8 cellular contexts compared by ENCODE assay signal in genomic region chr3:172522871-172523818, GRCh38. TPM values are rescaled to one million over a fixed set of nuclear protein-coding genes. Genes with fewer than 3 reads are reported as not detected.
DNase-seq lines count a peak whose midpoint lies in the region; ATAC-seq and TF ChIP-seq lines count a peak whose summit lies in the region.

TNFSF10 (minus strand) TSS chr3:172523430; CDS start chr3:172523384, 46 bp downstream.

- peak in 1 of 2 donors; percentile 85 for TF ChIP-seq EP300 in tibial nerve (IDR thresholded peaks at IDR 0.05)

- H3K36me3 ChIP-seq in naive thymus-derived CD4-positive, alpha-beta T cell (ENCODE audit: control insufficient read depth in 2 of 3, insufficient read depth in 3 of 3, low read length in 3 of 3), result no peaks in the 10 kb centered on the region
- H3K36me3 ChIP-seq in tibial nerve, result no peaks in the 10 kb centered on the region

- peak in 1 of 2 donors; percentile 57 for TF ChIP-seq POLR2A in tibial nerve (IDR thresholded peaks at IDR 0.05)

- H3K27ac ChIP-seq in naive thymus-derived CD4-positive, alpha-beta T cell (ENCODE audit: low read depth, low read length), result peak within 1 kb of the TSS; percentile 85
- peak within 1 kb of the TSS; percentile 25 to 85 (median 76) for H3K27ac ChIP-seq in tibial nerve

- H3K27me3 ChIP-seq in naive thymus-derived CD4-positive, alpha-beta T cell (ENCODE audit: control insufficient read depth in 2 of 2, insufficient read depth in 2 of 2, low read length in 2 of 2), result no peaks in the 10 kb centered on the region
- H3K27me3 ChIP-seq in tibial nerve, result no peaks in the 10 kb centered on the region

- peaks cover 48% of the 10 kb centered on the region for H3K4me1 Mint-ChIP-seq in activated CD4-positive, alpha-beta memory T cell treated with anti-CD3 and anti-CD28 coated beads for 36 hours (ENCODE audit: low read depth)
- peaks cover 54% of the 10 kb centered on the region for H3K4me1 Mint-ChIP-seq in endothelial cell (ENCODE audit: unreplicated experiment)
- H3K4me1 Mint-ChIP-seq in naive thymus-derived CD4-positive, alpha-beta T cell, result peaks cover 36 to 63% (median 53%) of the 10 kb centered on the region in 7 donors

- CTCF ChIA-PET in activated CD4-positive, alpha-beta memory T cell treated with anti-CD3 and anti-CD28 coated beads for 36 hours (lab: Charles Lee), result interaction anchor here (1.0 to 2.7 kb wide), 5 partner anchors 11 to 74 kb away, joined by 3 to 24 read pairs (median 3); no protein-coding TSS in a partner anchor
- CTCF ChIA-PET in naive thymus-derived CD4-positive, alpha-beta T cell (lab: Charles Lee), result interaction anchor here (0.6 to 3.1 kb wide), 9 partner anchors 8 to 147 kb away, joined by 3 to 17 read pairs (median 3); no protein-coding TSS in a partner anchor

- no peaks in the 10 kb centered on the region for H3K27me3 Mint-ChIP-seq in activated CD4-positive, alpha-beta memory T cell treated with anti-CD3 and anti-CD28 coated beads for 36 hours
- peaks cover 3% of the 10 kb centered on the region for H3K27me3 Mint-ChIP-seq in endothelial cell (ENCODE audit: unreplicated experiment)
- H3K27me3 Mint-ChIP-seq in naive thymus-derived CD4-positive, alpha-beta T cell, result no peaks in the 10 kb centered on the region

- peak within 1 kb of the TSS; percentile 94 for H3K27ac Mint-ChIP-seq in activated CD4-positive, alpha-beta memory T cell treated with anti-CD3 and anti-CD28 coated beads for 36 hours
- H3K27ac Mint-ChIP-seq in endothelial cell (ENCODE audit: unreplicated experiment), result peak within 1 kb of the TSS; percentile 65
- H3K27ac Mint-ChIP-seq in naive thymus-derived CD4-positive, alpha-beta T cell, result peak within 1 kb of the TSS; percentile 88 to 100 (median 99)

- no peaks in the 10 kb centered on the region for H3K9me3 Mint-ChIP-seq in activated CD4-positive, alpha-beta memory T cell treated with anti-CD3 and anti-CD28 coated beads for 36 hours
- H3K9me3 Mint-ChIP-seq in endothelial cell (ENCODE audit: unreplicated experiment), result no peaks in the 10 kb centered on the region
- no peaks in the 10 kb centered on the region for H3K9me3 Mint-ChIP-seq in naive thymus-derived CD4-positive, alpha-beta T cell

- peak; percentile 77 for ATAC-seq in GM18508 (IDR thresholded peaks at IDR 0.05; ENCODE audit: insufficient read depth, unreplicated experiment)
- peak; percentile 90 for ATAC-seq in HG02763 (IDR thresholded peaks at IDR 0.05; ENCODE audit: unreplicated experiment)
- peak; percentile 87 for ATAC-seq in naive thymus-derived CD4-positive, alpha-beta T cell

- intact Hi-C loops in activated CD4-positive, alpha-beta memory T cell treated with anti-CD3 and anti-CD28 coated beads for 36 hours (cut with micrococcal nuclease), result loop anchor here (1.0 to 2.0 kb wide), 4 partner anchors 14 to 416 kb away; no protein-coding TSS in a partner anchor
- intact Hi-C loops in naive thymus-derived CD4-positive, alpha-beta T cell (cut with micrococcal nuclease), result loop anchor here (1.0 to 5.0 kb wide), 12 partner anchors 7 to 486 kb away; partner anchors contain the start of genes ECT2 (in 2 of the 2) and FNDC3B (in 1 of the 2)

- peaks cover 26 to 34% of the 10 kb centered on the region in 2 donors for H3K4me1 ChIP-seq in naive thymus-derived CD4-positive, alpha-beta T cell (ENCODE audit: control insufficient read depth in 2 of 2, insufficient read depth in 2 of 2, low read length in 2 of 2)
- peaks cover 0 to 48% (median 12%) of the 10 kb centered on the region in 4 donors for H3K4me1 ChIP-seq in tibial nerve

- H3K4me3 ChIP-seq in naive thymus-derived CD4-positive, alpha-beta T cell (ENCODE audit: low read length), result peak within 1 kb of the TSS; percentile 86
- H3K4me3 ChIP-seq in tibial nerve, result peak within 1 kb of the TSS; percentile 30 to 60 (median 50)

- 10 to 12% methylated on average over 9 of the region's 9 CpGs for WGBS in tibial nerve, 2 donors

- no peaks in the 10 kb centered on the region for H3K9me3 ChIP-seq in naive thymus-derived CD4-positive, alpha-beta T cell (ENCODE audit: control insufficient read depth in 2 of 3, low read length in 3 of 3)
- no peaks in the 10 kb centered on the region for H3K9me3 ChIP-seq in tibial nerve

- H3K4me3 Mint-ChIP-seq in activated CD4-positive, alpha-beta memory T cell treated with anti-CD3 and anti-CD28 coated beads for 36 hours, result peak within 1 kb of the TSS; percentile 94
- peak within 1 kb of the TSS; percentile 92 for H3K4me3 Mint-ChIP-seq in endothelial cell (ENCODE audit: unreplicated experiment)
- peak within 1 kb of the TSS; percentile 89 to 100 (median 96) for H3K4me3 Mint-ChIP-seq in naive thymus-derived CD4-positive, alpha-beta T cell

- DNase-seq in NCI-H2029 treated with DMSO at 0.1 percent for 48 hours (lab: John Stamatoyannopoulos, UW) (peak; percentile 60), endothelial cell (ENCODE audit: low spot score) (peak; percentile 16), tibial nerve (ENCODE audit: low spot score in 2 of 2) (peak; percentile 45 to 57), inferior parietal cortex (ENCODE audit: extremely low spot score) (no peak)
- peak; percentile 84 for DNase-seq in activated CD4-positive, alpha-beta memory T cell treated with anti-CD3 and anti-CD28 coated beads for 36 hours
- peak; percentile 19 to 71 (median 60) for DNase-seq in naive thymus-derived CD4-positive, alpha-beta T cell

- peaks cover 11% of the 10 kb centered on the region for H3K36me3 Mint-ChIP-seq in activated CD4-positive, alpha-beta memory T cell treated with anti-CD3 and anti-CD28 coated beads for 36 hours
- peaks cover 5% of the 10 kb centered on the region for H3K36me3 Mint-ChIP-seq in endothelial cell (ENCODE audit: low read depth, unreplicated experiment)
- H3K36me3 Mint-ChIP-seq in naive thymus-derived CD4-positive, alpha-beta T cell, result peaks cover 0 to 40% (median 6%) of the 10 kb centered on the region in 5 donors

- POLR2A ChIA-PET in activated CD4-positive, alpha-beta memory T cell treated with anti-CD3 and anti-CD28 coated beads for 36 hours (lab: Charles Lee), result interaction anchor here (0.8 to 2.5 kb wide), 11 partner anchors 8 to 97 kb away, joined by 3 to 11 read pairs (median 7); no protein-coding TSS in a partner anchor
- POLR2A ChIA-PET in naive thymus-derived CD4-positive, alpha-beta T cell (lab: Charles Lee), result interaction anchor here (0.5 to 4.8 kb wide), 19 partner anchors 7 to 1254 kb away, joined by 3 to 54 read pairs (median 4); no protein-coding TSS in a partner anchor

- no peak for TF ChIP-seq CTCF in endothelial cell (IDR thresholded peaks at IDR 0.05; ENCODE audit: unreplicated experiment)
- no peak for TF ChIP-seq CTCF in tibial nerve (IDR thresholded peaks at IDR 0.05)

RNA-seq across cellular contexts. Expression of gene TNFSF10, which starts in this region (rescaled TPM):
- total RNA-seq in activated CD4-positive, alpha-beta memory T cell treated with anti-CD3 and anti-CD28 coated beads for 36 hours, result 10 to 100 TPM; 30.1 to 31.8 TPM
- total RNA-seq in endothelial cell (ENCODE audit: unreplicated experiment) (94.1 TPM), tibial nerve (10 to 100 TPM; 24.6 to 54.1 (median 37.3) TPM)
- total RNA-seq in naive thymus-derived CD4-positive, alpha-beta T cell, result 100 to 1,000 TPM in 1 of 5 experiments, 10 to 100 TPM in 4; 10.8 to 234 (median 45.0) TPM
- 10 to 100 TPM; 60.9 to 92.1 TPM for polyA plus RNA-seq in naive thymus-derived CD4-positive, alpha-beta T cell
